ENCODE assay signal across 1 cellular context in genomic region chr7:137390076-137390475, GRCh38.
TF ChIP-seq lines count a peak whose summit lies in the region.

No MANE protein-coding gene starts in this region.

TF ChIP-seq in H1, 55 proteins besides CTCF, POLR2A, EP300 and RAD21:
- TF ChIP-seq KDM4A (IDR thresholded peaks at IDR 0.05; ENCODE audit: low read depth, low read length, severe bottlenecking), result no peak
- TF ChIP-seq JUND (IDR thresholded peaks at IDR 0.05; ENCODE audit: low read length), result no peak
- no peak for TF ChIP-seq NRF1 (IDR thresholded peaks at IDR 0.05; ENCODE audit: low read depth, low read length)
- TF ChIP-seq YY1 (IDR thresholded peaks at IDR 0.05; ENCODE audit: low read depth, low read length), result no peak
- no peak for TF ChIP-seq TCF12 (IDR thresholded peaks at IDR 0.05; ENCODE audit: low read depth, low read length)
- TF ChIP-seq BACH1 (IDR thresholded peaks at IDR 0.05; ENCODE audit: low read length), result no peak
- no peak for TF ChIP-seq USF2 (IDR thresholded peaks at IDR 0.05; ENCODE audit: low read length)
- no peak for TF ChIP-seq SP2 (IDR thresholded peaks at IDR 0.05; ENCODE audit: low read length)
- TF ChIP-seq BCL11A (IDR thresholded peaks at IDR 0.05; ENCODE audit: low read depth in 2 of 2, low read length in 2 of 2), result no peak
- TF ChIP-seq ATF2 (IDR thresholded peaks at IDR 0.05; ENCODE audit: low read length), result no peak
- TF ChIP-seq NANOG (IDR thresholded peaks at IDR 0.05; ENCODE audit: insufficient read depth, low read depth, low read length, poor library complexity, severe bottlenecking), result no peak
- TF ChIP-seq CBX5 (IDR thresholded peaks at IDR 0.05; ENCODE audit: low read depth, low read length), result no peak
- TF ChIP-seq CHD2 (IDR thresholded peaks at IDR 0.05; ENCODE audit: low read length), result no peak
- no peak for TF ChIP-seq CHD7 (IDR thresholded peaks at IDR 0.05; ENCODE audit: insufficient replicate concordance, low read length)
- no peak for TF ChIP-seq POU5F1 (IDR thresholded peaks at IDR 0.05; ENCODE audit: low read depth, low read length)
